Comparison of ENCODE assay signal across 8 cellular contexts in the genomic region with DNA sequence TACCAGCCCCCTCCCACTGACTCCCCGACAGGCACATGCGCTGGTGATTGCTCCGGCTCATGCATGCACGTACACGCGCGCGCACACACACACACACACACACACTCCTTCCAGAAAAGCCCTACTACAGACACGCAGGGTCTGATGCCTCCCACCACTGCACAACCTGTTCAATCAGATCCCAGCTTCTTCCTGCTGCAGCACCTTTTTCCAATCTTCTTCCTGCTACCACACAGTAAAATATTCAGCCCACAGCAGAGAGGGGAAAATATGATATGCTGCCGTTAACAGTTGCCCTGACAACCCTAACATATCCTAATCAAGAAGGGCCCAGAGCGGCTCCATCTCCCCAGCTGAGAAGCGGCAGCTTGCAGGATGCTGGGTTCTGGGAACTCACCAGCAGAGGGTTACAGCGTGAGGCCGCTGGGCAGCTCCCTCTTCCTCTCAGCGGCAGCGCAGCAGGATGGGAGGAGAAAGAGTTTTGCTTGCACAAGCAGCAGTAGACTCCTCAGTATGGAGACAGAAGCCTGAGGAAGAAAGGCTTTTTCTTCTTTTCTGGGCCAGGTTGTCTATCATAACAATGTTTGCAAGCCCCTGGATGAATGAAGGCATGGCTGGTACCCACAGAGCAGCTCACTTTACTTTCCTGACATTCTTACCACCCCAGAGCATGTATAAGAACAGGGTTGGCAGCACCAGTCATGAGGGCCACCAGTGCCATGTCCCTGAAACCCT. TPM values are rescaled to one million over a fixed set of nuclear protein-coding genes. Genes with fewer than 3 reads are reported as not detected.
A peak's percentile ranks its signal among the peaks of the same experiment; 100 is the strongest.
DNase-seq lines count a peak whose midpoint lies in the region; ATAC-seq lines count a peak whose summit lies in the region.

No MANE protein-coding gene starts in this region.

- H3K4me3 Mint-ChIP-seq in activated naive CD8-positive, alpha-beta T cell treated with anti-CD3 and anti-CD28 coated beads for 36 hours: peak overlapping the region; percentile 40

- ATAC-seq in left cardiac atrium (peak; percentile 89 to 96), HG03457 (IDR thresholded peaks at IDR 0.05; ENCODE audit: unreplicated experiment) (no peak)

- peaks cover 21% of the 10 kb centered on the region for H3K4me1 Mint-ChIP-seq in activated naive CD8-positive, alpha-beta T cell treated with anti-CD3 and anti-CD28 coated beads for 36 hours

- no peaks in the 10 kb centered on the region for H3K9me3 Mint-ChIP-seq in activated naive CD8-positive, alpha-beta T cell treated with anti-CD3 and anti-CD28 coated beads for 36 hours

- peaks cover 29% of the 10 kb centered on the region for H3K27me3 Mint-ChIP-seq in activated naive CD8-positive, alpha-beta T cell treated with anti-CD3 and anti-CD28 coated beads for 36 hours

- no peaks in the 10 kb centered on the region for H3K36me3 Mint-ChIP-seq in activated naive CD8-positive, alpha-beta T cell treated with anti-CD3 and anti-CD28 coated beads for 36 hours

- peak; percentile 61 for DNase-seq in NCI-H748 (lab: John Stamatoyannopoulos, UW; ENCODE audit: unreplicated experiment)
- no peak for DNase-seq in NCI-H748 treated with DMSO at 0.1 percent for 48 hours (lab: John Stamatoyannopoulos, UW)
- peak; percentile 73 for DNase-seq in NCI-H2196 treated with DMSO at 0.1 percent for 48 hours (lab: John Stamatoyannopoulos, UW; ENCODE audit: unreplicated experiment)
- DNase-seq in activated naive CD8-positive, alpha-beta T cell treated with anti-CD3 and anti-CD28 coated beads for 36 hours: peak; percentile 46
- peak; percentile 63 for DNase-seq in left cardiac atrium
- DNase-seq in posterior cingulate gyrus: peak; percentile 74 to 98 (median 84)
- DNase-seq in GOT3 (lab: John Stamatoyannopoulos, UW): no peak

- no peak overlapping the region for H3K27ac Mint-ChIP-seq in activated naive CD8-positive, alpha-beta T cell treated with anti-CD3 and anti-CD28 coated beads for 36 hours

- intact Hi-C loops in left cardiac atrium (cut with DNase I) (no loop called here), posterior cingulate gyrus (cut with DNase I) (loop anchor here (2.0 kb wide), 1 partner anchor 58 kb away; no protein-coding TSS in a partner anchor)

RNA-seq across cellular contexts. Expression of a gene that starts 23.9 kb away (rescaled TPM):
- total RNA-seq in activated naive CD8-positive, alpha-beta T cell treated with anti-CD3 and anti-CD28 coated beads for 36 hours: 1 to 10 TPM in 1 of 2 experiments, under 1 TPM in 1; 0.78 to 1.0 TPM
- total RNA-seq in left cardiac atrium: 1 to 10 TPM; 2.2 to 2.3 TPM

Comparison
In these comparisons a context has a peak if more than half of its experiments do, and no peak if none do; other contexts are left out.
1. DNase-seq: peak in NCI-H748 (single experiment), NCI-H2196 treated with DMSO at 0.1 percent for 48 hours (single experiment), activated naive CD8-positive, alpha-beta T cell treated with anti-CD3 and anti-CD28 coated beads for 36 hours (single experiment), left cardiac atrium (single experiment) and posterior cingulate gyrus (10 of 10); none in NCI-H748 treated with DMSO at 0.1 percent for 48 hours (single experiment) and GOT3 (single experiment).